ENCODE assay signal across 1 cellular context in genomic region chr4:38884254-38884653, GRCh38.
TF ChIP-seq lines count a peak whose summit lies in the region.

No MANE protein-coding gene starts in this region.

TF ChIP-seq in GM12878, 131 proteins besides CTCF, POLR2A, EP300 and RAD21:
- TF ChIP-seq YY1 (IDR thresholded peaks at IDR 0.05; ENCODE audit: low read depth, low read length), result no peak
- TF ChIP-seq GABPA (IDR thresholded peaks at IDR 0.05; ENCODE audit: low read depth), result no peak
- no peak for TF ChIP-seq SUZ12 (IDR thresholded peaks at IDR 0.05; ENCODE audit: unreplicated experiment)
